8 cellular contexts compared by ENCODE assay signal in the genomic region with DNA sequence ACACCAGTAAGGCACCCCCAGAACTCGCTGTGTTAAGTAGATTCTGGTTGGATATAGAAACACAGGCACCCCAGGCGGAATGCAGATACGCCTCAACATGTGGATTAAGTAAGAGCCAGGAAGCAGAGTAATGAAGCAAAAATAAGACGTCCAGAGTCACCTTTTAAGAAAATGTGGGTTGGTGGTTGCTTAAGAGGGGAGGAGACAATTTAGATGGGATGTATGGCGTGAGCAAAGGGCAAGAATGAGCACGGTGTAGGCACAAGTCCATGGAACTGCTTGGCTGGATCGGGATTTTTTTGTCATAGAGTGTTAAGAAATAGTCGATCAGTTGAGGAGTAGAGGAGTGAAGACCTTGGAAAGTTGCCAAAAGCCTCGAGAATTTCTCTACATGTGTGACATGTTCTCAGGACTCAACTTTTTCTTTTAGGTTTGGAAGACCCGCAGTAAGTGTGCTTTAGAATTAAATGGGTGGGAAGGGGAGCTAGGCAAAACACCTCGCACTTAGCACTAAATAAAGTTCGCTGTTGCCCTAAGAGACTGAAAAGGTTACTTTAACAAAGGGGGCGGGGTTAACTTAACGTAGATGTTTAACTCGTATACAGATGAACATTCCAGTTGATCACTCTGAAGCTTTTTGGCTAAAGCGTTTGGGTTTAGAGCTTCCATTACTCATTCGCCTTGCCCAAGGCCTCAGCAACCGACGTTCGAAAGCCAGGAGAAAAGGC. TPM values are rescaled to one million over a fixed set of nuclear protein-coding genes. Genes with fewer than 3 reads are reported as not detected.
A peak's percentile ranks its signal among the peaks of the same experiment; 100 is the strongest.
DNase-seq lines count a peak whose midpoint lies in the region; ATAC-seq and TF ChIP-seq lines count a peak whose summit lies in the region.

No MANE protein-coding gene starts in this region.

- H3K4me2 ChIP-seq in fibroblast of lung (ENCODE audit: extremely low read depth, insufficient read depth, low read length) = peak overlapping the region; percentile 62

- peaks cover 38% of the 10 kb centered on the region for H3K79me2 ChIP-seq in fibroblast of lung (ENCODE audit: control insufficient read depth, insufficient read depth, low read length)

- peaks cover 5% of the 10 kb centered on the region for H3K9me3 Mint-ChIP-seq in T-helper 1 cell treated with Interleukin-12 subunit alpha and Interleukin-12 subunit beta and Interleukin-4 antibody, amounts not matched to agents 30 μg/mL and 1 μg/mL, for 36 hours

- WGBS in sigmoid colon, 2 donors = 33 to 42% methylated on average over 20 of the region's 20 CpGs

- 0 out of 2 replicates have a peak, but pooled peaks cover 4% of the 10 kb centered on the region for H3K36me3 ChIP-seq in SJCRH30
- no peaks in the 10 kb centered on the region for H3K36me3 ChIP-seq in fibroblast of lung (ENCODE audit: control insufficient read depth, insufficient read depth, low read length)
- H3K36me3 ChIP-seq in sigmoid colon = no peaks in the 10 kb centered on the region

- H3K4me3 ChIP-seq in SJCRH30 = peak overlapping the region; percentile 85
- H3K4me3 ChIP-seq in fibroblast of lung (replicated peaks in 1 of 4; ENCODE audit: control extremely low read depth in 1 of 4, insufficient read depth in 1 of 4, low read depth in 3 of 4, low read length in 4 of 4) = peak overlapping the region; percentile 34 to 83 (median 50)
- peak overlapping the region; percentile 12 to 99 (median 78) for H3K4me3 ChIP-seq in sigmoid colon

- no peak for TF ChIP-seq POLR2A in sigmoid colon (IDR thresholded peaks at IDR 0.05)

- H3K9me3 ChIP-seq in SJCRH30 (replicated peaks) (no peaks in the 10 kb centered on the region), fibroblast of lung (ENCODE audit: control insufficient read depth, insufficient read depth, low read depth, low read length) (no peaks in the 10 kb centered on the region), sigmoid colon (no peaks in the 10 kb centered on the region)

- TF ChIP-seq EP300 in sigmoid colon (IDR thresholded peaks at IDR 0.05) = no peak

- H3K4me1 Mint-ChIP-seq in T-helper 1 cell treated with Interleukin-12 subunit alpha and Interleukin-12 subunit beta and Interleukin-4 antibody, amounts not matched to agents 30 μg/mL and 1 μg/mL, for 36 hours (ENCODE audit: low read depth) = peaks cover 19% of the 10 kb centered on the region

- in situ Hi-C loops in ACHN (cut with HindIII; ENCODE audit: low pct_ligation_motif_present, low pct_unique_long_range_greater_than_20kb, low sequenced_read_pairs) = no loop called here

- H3K27ac ChIP-seq in SJCRH30 = peak overlapping the region; percentile 43
- H3K27ac ChIP-seq in fibroblast of lung (ENCODE audit: insufficient read depth, low read length) = peak overlapping the region; percentile 98
- peak overlapping the region; percentile 93 to 100 (median 100) for H3K27ac ChIP-seq in sigmoid colon

- no peak for ATAC-seq in GM18873 (IDR thresholded peaks at IDR 0.05; ENCODE audit: low FRiP score, unreplicated experiment)

- H4K20me1 ChIP-seq in fibroblast of lung (ENCODE audit: control insufficient read depth, extremely low read depth, insufficient read depth, low read length) = no peaks in the 10 kb centered on the region

- peak overlapping the region; percentile 99 for H3K27ac Mint-ChIP-seq in T-helper 1 cell treated with Interleukin-12 subunit alpha and Interleukin-12 subunit beta and Interleukin-4 antibody, amounts not matched to agents 30 μg/mL and 1 μg/mL, for 36 hours

- peaks cover 32% of the 10 kb centered on the region for H3K36me3 Mint-ChIP-seq in T-helper 1 cell treated with Interleukin-12 subunit alpha and Interleukin-12 subunit beta and Interleukin-4 antibody, amounts not matched to agents 30 μg/mL and 1 μg/mL, for 36 hours (ENCODE audit: low read depth)

- peak overlapping the region; percentile 98 for H3K4me3 Mint-ChIP-seq in T-helper 1 cell treated with Interleukin-12 subunit alpha and Interleukin-12 subunit beta and Interleukin-4 antibody, amounts not matched to agents 30 μg/mL and 1 μg/mL, for 36 hours

- peak overlapping the region; percentile 36 for H3K9ac ChIP-seq in fibroblast of lung (ENCODE audit: insufficient read depth, low read length)

- DNase-seq in T-helper 1 cell (no peak), SJCRH30 (peak in 1 of 2 experiments; percentile 44), fibroblast of lung (ENCODE audit: low read depth in 2 of 2) (no peak), sigmoid colon (no peak), T1000 (lab: John Stamatoyannopoulos, UW) (no peak), ACHN (no peak)

- H3K27me3 ChIP-seq in SJCRH30 (no peaks in the 10 kb centered on the region), fibroblast of lung (ENCODE audit: control insufficient read depth, insufficient read depth, low read length) (no peaks in the 10 kb centered on the region), sigmoid colon (no peaks in the 10 kb centered on the region)

- H3K4me1 ChIP-seq in SJCRH30 (peaks cover 6% of the 10 kb centered on the region), fibroblast of lung (ENCODE audit: control insufficient read depth, extremely low read depth, insufficient read depth, low read length) (peaks cover 6% of the 10 kb centered on the region), sigmoid colon (peaks cover 0 to 32% (median 22%) of the 10 kb centered on the region in 4 donors)

- TF ChIP-seq CTCF in fibroblast of lung (conservative IDR thresholded peaks at IDR 0.05 in 1 of 2, IDR thresholded peaks at IDR 0.05 in 1 of 2; ENCODE audit: low read depth in 1 of 2, low read length in 2 of 2) (no peak), sigmoid colon (IDR thresholded peaks at IDR 0.05) (no peak)

- H2AFZ ChIP-seq in fibroblast of lung (ENCODE audit: low read length) = peak overlapping the region; percentile 69

- intact Hi-C loops in sigmoid colon (cut with DNase I) = loop anchor here (5.0 kb wide), 1 partner anchor 159 kb away; no protein-coding TSS in a partner anchor

- H3K27me3 Mint-ChIP-seq in T-helper 1 cell treated with Interleukin-12 subunit alpha and Interleukin-12 subunit beta and Interleukin-4 antibody, amounts not matched to agents 30 μg/mL and 1 μg/mL, for 36 hours (ENCODE audit: low read depth) = no peaks in the 10 kb centered on the region

RNA-seq across cellular contexts. Expression of a gene that starts 0.7 kb away (rescaled TPM):
- 54.1 and 57.8 TPM in 2 replicates for total RNA-seq in SJCRH30 (2014; rRNA removed; shearing (Covaris generic))
- 60.9 and 77.0 TPM in 2 replicates for total RNA-seq in fibroblast of lung
- 19.9 and 36.9 TPM in 2 replicates for polyA plus RNA-seq in fibroblast of lung
- polyA plus RNA-seq in fibroblast of lung (2012) = 11.7 and 19.9 TPM in 2 replicates
- polyA minus RNA-seq in fibroblast of lung (ENCODE audit: low replicate concordance) = 8.0 and 14.8 TPM in 2 replicates
- total RNA-seq in sigmoid colon = 10 to 100 TPM in 1 of 4 donors, 1 to 10 TPM in 3; 6.1 to 10.5 (median 9.7) TPM
- polyA plus RNA-seq in sigmoid colon = 10 to 100 TPM in 1 of 3 donors, 1 to 10 TPM in 1, under 1 TPM in 1; 0.60 to 15.4 (median 1.2) TPM

Comparison
In these comparisons a context has a peak if more than half of its experiments do, and no peak if none do; other contexts are left out.
1. H3K27ac ChIP-seq: peak in every context shown above with its lines; median percentile 100 in sigmoid colon; 98 in fibroblast of lung; 43 in SJCRH30.